25 cellular contexts compared by ENCODE assay signal in the genomic region with DNA sequence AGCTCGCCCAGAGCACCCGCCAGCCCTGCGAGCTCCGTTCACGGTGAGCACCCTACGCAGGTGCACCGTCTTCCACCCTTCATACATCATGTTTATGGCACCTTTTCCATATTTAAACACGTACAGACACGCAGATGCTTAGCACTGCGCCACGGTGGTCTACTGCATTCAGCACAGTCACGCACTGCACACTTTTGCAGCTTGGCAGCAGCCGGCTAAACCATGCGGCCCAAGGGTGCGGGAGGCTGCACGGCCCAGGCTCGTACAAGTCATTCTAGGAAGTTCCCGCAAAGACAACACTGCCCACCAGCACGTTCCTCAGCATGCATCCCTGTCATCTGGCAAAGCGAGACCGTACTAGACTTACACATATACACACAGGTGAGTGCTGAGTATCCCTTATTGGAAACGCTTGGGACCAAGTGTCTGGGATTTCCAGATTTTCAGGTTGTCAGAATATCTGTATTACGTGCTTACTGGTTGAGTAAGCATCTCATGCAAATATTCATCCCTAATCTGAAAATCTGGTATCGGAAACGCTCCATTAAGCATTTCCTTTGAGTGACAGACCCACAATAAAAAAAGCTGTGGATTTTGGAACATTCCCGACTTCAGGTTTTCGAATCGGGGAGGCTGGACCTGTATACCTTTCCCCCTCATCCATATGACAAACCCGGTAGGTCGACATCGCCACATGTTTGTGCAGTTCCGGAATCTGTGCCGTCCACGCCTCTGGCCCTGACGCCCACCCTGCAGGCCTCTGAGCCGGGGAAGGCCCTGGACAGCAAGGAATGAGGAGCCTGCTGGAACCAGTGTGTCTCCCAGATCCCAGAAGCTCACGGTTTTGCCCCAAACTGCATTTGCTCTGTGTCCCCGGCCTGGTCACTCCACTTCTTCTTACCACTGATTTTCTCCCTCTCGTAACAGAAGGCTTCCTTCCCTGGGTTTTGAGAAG.
A peak's percentile ranks its signal among the peaks of the same experiment; 100 is the strongest.
DNase-seq lines count a peak whose midpoint lies in the region; ATAC-seq, FAIRE-seq and TF ChIP-seq lines count a peak whose summit lies in the region.
"Had no signal": no experiment of that assay in that cellular context is flagged by ENCODE, and none has a peak within 500 bp of the region (broad histone marks: within the 10 kb centered on the region; RNA-seq: fewer than 3 reads in every experiment).

No MANE protein-coding gene starts in this region.

- no peaks in the 10 kb centered on the region for H3K27me3 Mint-ChIP-seq in CD8-positive, alpha-beta T cell (ENCODE audit: low read depth)
- H3K27me3 Mint-ChIP-seq in naive thymus-derived CD8-positive, alpha-beta T cell, result no peaks in the 10 kb centered on the region
- no peaks in the 10 kb centered on the region for H3K27me3 Mint-ChIP-seq in T-helper 2 cell treated with Interferon-gamma antibody and Interleukin-4, amounts not matched to agents 5 μg/mL and 100 μg/mL, for 36 hours (ENCODE audit: low read depth)
- H3K27me3 Mint-ChIP-seq: activated CD4-positive, alpha-beta T cell treated with anti-CD3 and anti-CD28 coated beads, Interleukin-2, amount 10 ng/mL, durations not matched to agents 7 days and 5 days; activated T-helper 17 cell treated with anti-CD3 and anti-CD28 coated beads, Interleukin-2, amount 50 U/mL, for 72 hours; progenitor cell of endocrine pancreas; stimulated activated naive CD8-positive, alpha-beta T cell treated with anti-CD3 and anti-CD28 coated beads, Interleukin-15, Interleukin-2, amounts not matched to agents 100 ng/mL and 50 ng/mL, for 24 hours had no signal

- H3K27me3 ChIP-seq in CD8-positive, alpha-beta T cell (ENCODE audit: insufficient read depth, low read length), result no peaks in the 10 kb centered on the region
- no peaks in the 10 kb centered on the region for H3K27me3 ChIP-seq in bronchial epithelial cell (ENCODE audit: control insufficient read depth, insufficient read depth, low read length)
- H3K27me3 ChIP-seq: Peyer's patch had no signal

- peaks cover 61% of the 10 kb centered on the region for H3K36me3 Mint-ChIP-seq in CD8-positive, alpha-beta T cell
- H3K36me3 Mint-ChIP-seq in naive thymus-derived CD8-positive, alpha-beta T cell, result peaks cover 0 to 45% (median 3%) of the 10 kb centered on the region in 3 donors
- peaks cover 28% of the 10 kb centered on the region for H3K36me3 Mint-ChIP-seq in T-helper 2 cell treated with Interferon-gamma antibody and Interleukin-4, amounts not matched to agents 5 μg/mL and 100 μg/mL, for 36 hours (ENCODE audit: low read depth)

- no peak for ATAC-seq in CD8-positive, alpha-beta T cell
- no peak for ATAC-seq in naive thymus-derived CD8-positive, alpha-beta T cell
- ATAC-seq: activated T-helper 17 cell treated with anti-CD3 and anti-CD28 coated beads, Interleukin-2, amount 50 U/mL, for 72 hours had no signal

- no peaks in the 10 kb centered on the region for H3K9me3 Mint-ChIP-seq in CD8-positive, alpha-beta T cell
- H3K9me3 Mint-ChIP-seq in naive thymus-derived CD8-positive, alpha-beta T cell, result no peaks in the 10 kb centered on the region
- H3K9me3 Mint-ChIP-seq in T-helper 2 cell treated with Interferon-gamma antibody and Interleukin-4, amounts not matched to agents 5 μg/mL and 100 μg/mL, for 36 hours, result peaks cover 10% of the 10 kb centered on the region
- H3K9me3 Mint-ChIP-seq: stimulated activated naive CD8-positive, alpha-beta T cell treated with anti-CD3 and anti-CD28 coated beads, Interleukin-15, Interleukin-2, amounts not matched to agents 100 ng/mL and 50 ng/mL, for 24 hours had no signal

- peaks cover 14% of the 10 kb centered on the region for H3K4me1 ChIP-seq in CD8-positive, alpha-beta T cell (ENCODE audit: insufficient read depth, low read length)
- H3K4me1 ChIP-seq: Peyer's patch had no signal

- CTCF ChIA-PET in CD8-positive, alpha-beta T cell (lab: Charles Lee), result no interaction called here

- TF ChIP-seq CTCF in CD8-positive, alpha-beta T cell (IDR thresholded peaks at IDR 0.05), result no peak
- TF ChIP-seq CTCF in bronchial epithelial cell (IDR thresholded peaks at IDR 0.05; ENCODE audit: insufficient read depth, low read length, severe bottlenecking), result no peak

- H3K4me3 ChIP-seq in CD8-positive, alpha-beta T cell (ENCODE audit: low read depth, low read length), result no peak overlapping the region
- H3K4me3 ChIP-seq in bronchial epithelial cell (ENCODE audit: low read depth, low read length), result no peak overlapping the region
- H3K4me3 ChIP-seq: Peyer's patch had no signal

- no peak for FAIRE-seq in bronchial epithelial cell (lab: Jason Lieb, UNC)
- FAIRE-seq: H54 had no signal

- intact Hi-C loops in CD8-positive, alpha-beta T cell (cut with DNase I, micrococcal nuclease), result no loop called here

- POLR2A ChIA-PET in CD8-positive, alpha-beta T cell (lab: Charles Lee), result no interaction called here
- POLR2A ChIA-PET in naive thymus-derived CD8-positive, alpha-beta T cell (lab: Charles Lee), result no interaction called here

- peaks cover 28% of the 10 kb centered on the region for H3K36me3 ChIP-seq in CD8-positive, alpha-beta T cell (ENCODE audit: insufficient read depth, low read length)
- peaks cover 1% of the 10 kb centered on the region for H3K36me3 ChIP-seq in bronchial epithelial cell (ENCODE audit: control insufficient read depth, insufficient read depth, low read length)

- no peak overlapping the region for H3K4me3 Mint-ChIP-seq in CD8-positive, alpha-beta T cell
- H3K4me3 Mint-ChIP-seq in naive thymus-derived CD8-positive, alpha-beta T cell, result peak overlapping the region in 2 of 10 donors; percentile 12 to 37
- H3K4me3 Mint-ChIP-seq in T-helper 2 cell treated with Interferon-gamma antibody and Interleukin-4, amounts not matched to agents 5 μg/mL and 100 μg/mL, for 36 hours, result no peak overlapping the region
- H3K4me3 Mint-ChIP-seq: activated CD4-positive, alpha-beta T cell treated with anti-CD3 and anti-CD28 coated beads, Interleukin-2, amount 10 ng/mL, durations not matched to agents 7 days and 5 days; activated T-helper 17 cell treated with anti-CD3 and anti-CD28 coated beads, Interleukin-2, amount 50 U/mL, for 72 hours; stimulated activated naive CD8-positive, alpha-beta T cell treated with anti-CD3 and anti-CD28 coated beads, Interleukin-15, Interleukin-2, amounts not matched to agents 100 ng/mL and 50 ng/mL, for 24 hours had no signal

- H3K4me1 Mint-ChIP-seq in CD8-positive, alpha-beta T cell (ENCODE audit: low read depth), result peaks cover 23% of the 10 kb centered on the region
- H3K4me1 Mint-ChIP-seq in naive thymus-derived CD8-positive, alpha-beta T cell, result peaks cover 10 to 34% (median 13%) of the 10 kb centered on the region in 4 donors
- H3K4me1 Mint-ChIP-seq in T-helper 2 cell treated with Interferon-gamma antibody and Interleukin-4, amounts not matched to agents 5 μg/mL and 100 μg/mL, for 36 hours (ENCODE audit: low read depth), result peaks cover 10% of the 10 kb centered on the region
- H3K4me1 Mint-ChIP-seq: activated T-helper 17 cell treated with anti-CD3 and anti-CD28 coated beads, Interleukin-2, amount 50 U/mL, for 72 hours had no signal

- no peaks in the 10 kb centered on the region for H3K9me3 ChIP-seq in CD8-positive, alpha-beta T cell (ENCODE audit: low read length)
- H3K9me3 ChIP-seq: Peyer's patch had no signal

- H3K27ac Mint-ChIP-seq in CD8-positive, alpha-beta T cell, result peak overlapping the region; percentile 35
- H3K27ac Mint-ChIP-seq in naive thymus-derived CD8-positive, alpha-beta T cell, result peak overlapping the region in 9 of 10 donors; percentile 4 to 91 (median 63)
- no peak overlapping the region for H3K27ac Mint-ChIP-seq in T-helper 2 cell treated with Interferon-gamma antibody and Interleukin-4, amounts not matched to agents 5 μg/mL and 100 μg/mL, for 36 hours
- H3K27ac Mint-ChIP-seq: activated CD4-positive, alpha-beta T cell treated with anti-CD3 and anti-CD28 coated beads, Interleukin-2, amount 10 ng/mL, durations not matched to agents 7 days and 5 days; activated T-helper 17 cell treated with anti-CD3 and anti-CD28 coated beads, Interleukin-2, amount 50 U/mL, for 72 hours; progenitor cell of endocrine pancreas; stimulated activated naive CD8-positive, alpha-beta T cell treated with anti-CD3 and anti-CD28 coated beads, Interleukin-15, Interleukin-2, amounts not matched to agents 100 ng/mL and 50 ng/mL, for 24 hours had no signal

- DNase-seq in SIG-M5 treated with dmso at 0.1 percent for 504 hours (lab: John Stamatoyannopoulos, UW; ENCODE audit: unreplicated experiment) (peak; percentile 69), SIG-M5 (lab: John Stamatoyannopoulos, UW) (no peak), bronchial epithelial cell (ENCODE audit: low read depth) (peak; percentile 38), GM03348 (ENCODE audit: low spot score) (no peak), D341Med (ENCODE audit: low spot score) (no peak)
- peak in 1 of 7 experiments; percentile 17 for DNase-seq in CD8-positive, alpha-beta T cell
- DNase-seq in naive thymus-derived CD8-positive, alpha-beta T cell, result no peak
- no peak for DNase-seq in T-helper 2 cell treated with Interferon-gamma antibody and Interleukin-4, amounts not matched to agents 5 μg/mL and 100 μg/mL, for 36 hours (ENCODE audit: low spot score)
- DNase-seq: activated CD4-positive, alpha-beta T cell treated with anti-CD3 and anti-CD28 coated beads, Interleukin-2, amount 10 ng/mL, durations not matched to agents 7 days and 5 days; DND-41; erythroblast; foreskin fibroblast; hippocampal formation; NCI-H1436; NCI-H510A treated with DMSO at 0.1 percent for 48 hours; Peyer's patch; stimulated activated CD4-positive, alpha-beta T cell treated with anti-CD3 and anti-CD28 coated beads, Interleukin-15, amount 100 ng/mL, for 24 hours; T-helper 2 cell; WERI-Rb-1 had no signal

- H3K27ac ChIP-seq in CD8-positive, alpha-beta T cell (ENCODE audit: low read depth, low read length), result no peak overlapping the region
- H3K27ac ChIP-seq: 22Rv1, KMS-11, Peyer's patch, WERI-Rb-1 had no signal

Comparison
In these comparisons a context has a peak if more than half of its experiments do, and no peak if none do; other contexts are left out.
1. DNase-seq: peak in SIG-M5 treated with dmso at 0.1 percent for 504 hours (single experiment) and bronchial epithelial cell (single experiment); none in SIG-M5 (single experiment), naive thymus-derived CD8-positive, alpha-beta T cell (0 of 10), T-helper 2 cell treated with Interferon-gamma antibody and Interleukin-4, amounts not matched to agents 5 μg/mL and 100 μg/mL, for 36 hours (single experiment), GM03348 (single experiment) and D341Med (single experiment).